Comparison of ENCODE assay signal across 21 cellular contexts in genomic region chr2:165610591-165611029, GRCh38.
A peak's percentile ranks its signal among the peaks of the same experiment; 100 is the strongest.
DNase-seq lines count a peak whose midpoint lies in the region; ATAC-seq, FAIRE-seq and TF ChIP-seq lines count a peak whose summit lies in the region.
"Had no signal": no experiment of that assay in that cellular context is flagged by ENCODE, and none has a peak within 500 bp of the region (broad histone marks: within the 10 kb centered on the region; RNA-seq: fewer than 3 reads in every experiment).

No MANE protein-coding gene starts in this region.

- no peak overlapping the region for H3K27ac Mint-ChIP-seq in Caco-2 (ENCODE audit: unreplicated experiment)
- H3K27ac Mint-ChIP-seq in activated CD8-positive, alpha-beta T cell treated with anti-CD3 and anti-CD28 coated beads, Interleukin-2, amount 10 ng/mL, durations not matched to agents 7 days and 5 days: no peak overlapping the region
- H3K27ac Mint-ChIP-seq: dendritic cell treated with granulocyte-macrophage colony-stimulating factor and Interleukin-4, amounts not matched to agents 40 ng/mL and 50 ng/mL, for 4 days; stimulated activated memory B cell treated with anti-CD40 and anti-IgM and Interleukin-4, amounts not matched to agents 10 μg/mL and 1 μg/mL and 100 μg/mL, for 72 hours had no signal

- H3K4me1 Mint-ChIP-seq in Caco-2 (ENCODE audit: low read depth, unreplicated experiment): no peaks in the 10 kb centered on the region
- H3K4me1 Mint-ChIP-seq in activated CD8-positive, alpha-beta T cell treated with anti-CD3 and anti-CD28 coated beads, Interleukin-2, amount 10 ng/mL, durations not matched to agents 7 days and 5 days (ENCODE audit: low read depth): peaks cover 5% of the 10 kb centered on the region

- H3K36me3 ChIP-seq in BLaER1 treated with 17β-estradiol and CSF1 and Interleukin-3, amounts not matched to agents 10 nM and 100 nM: no peaks in the 10 kb centered on the region
- no peaks in the 10 kb centered on the region for H3K36me3 ChIP-seq in GM12878 (ENCODE audit: control insufficient read depth in 2 of 2, insufficient read depth in 2 of 2, low read length in 1 of 2)
- H3K36me3 ChIP-seq in Caco-2 (ENCODE audit: control insufficient read depth, insufficient read depth, low read length): no peaks in the 10 kb centered on the region
- H3K36me3 ChIP-seq: heart right ventricle, ovary, transverse colon had no signal

- no peaks in the 10 kb centered on the region for H3K27me3 Mint-ChIP-seq in Caco-2 (ENCODE audit: insufficient read depth, unreplicated experiment)
- H3K27me3 Mint-ChIP-seq in activated CD8-positive, alpha-beta T cell treated with anti-CD3 and anti-CD28 coated beads, Interleukin-2, amount 10 ng/mL, durations not matched to agents 7 days and 5 days (ENCODE audit: low read depth): peaks cover 2% of the 10 kb centered on the region
- H3K27me3 Mint-ChIP-seq: brain; dendritic cell treated with granulocyte-macrophage colony-stimulating factor and Interleukin-4, amounts not matched to agents 40 ng/mL and 50 ng/mL, for 4 days had no signal

- SMC1A ChIA-PET in GM12878 (lab: Charles Lee; ENCODE audit: uncharacterized antibody, unreplicated experiment): interaction anchor here (0.8 to 3.1 kb wide), 11 partner anchors 9 to 210 kb away, joined by 3 to 22 read pairs (median 3); no protein-coding TSS in a partner anchor

- intact Hi-C loops in GM12878 (cut with micrococcal nuclease; ENCODE audit: unreplicated experiment): no loop called here
- intact Hi-C loops in Caco-2 (cut with micrococcal nuclease; ENCODE audit: unreplicated experiment): no loop called here

- in situ Hi-C loops in GM12878 (cut with MboI): no loop called here

- H3K27me3 ChIP-seq in BLaER1 treated with 17β-estradiol and CSF1 and Interleukin-3, amounts not matched to agents 10 nM and 100 nM: no peaks in the 10 kb centered on the region
- no peaks in the 10 kb centered on the region for H3K27me3 ChIP-seq in GM12878 (replicated peaks in 1 of 2; ENCODE audit: control insufficient read depth in 2 of 2, insufficient read depth in 2 of 2, low read length in 1 of 2)
- H3K27me3 ChIP-seq in Caco-2 (replicated peaks; ENCODE audit: control insufficient read depth, insufficient read depth, low read length): no peaks in the 10 kb centered on the region
- H3K27me3 ChIP-seq: heart right ventricle, ovary, transverse colon had no signal

- peak overlapping the region in 2 of 11 experiments; percentile 13 to 46; a peak in 4 of 22 replicates for H3K27ac ChIP-seq in BLaER1 treated with 17β-estradiol and CSF1 and Interleukin-3, amounts not matched to agents 10 nM and 100 nM
- no peak overlapping the region for H3K27ac ChIP-seq in GM12878 (ENCODE audit: control insufficient read depth, insufficient read depth)
- H3K27ac ChIP-seq: heart right ventricle, KMS-11, ovary, skin epidermis, transverse colon had no signal

- peak overlapping the region; percentile 63 to 86 (median 73) for H3K4me2 ChIP-seq in BLaER1 treated with 17β-estradiol and CSF1 and Interleukin-3, amounts not matched to agents 10 nM and 100 nM
- no peak overlapping the region for H3K4me2 ChIP-seq in GM12878 (ENCODE audit: control insufficient read depth, insufficient read depth)
- H3K4me2 ChIP-seq: KMS-11 had no signal

- no peak overlapping the region for H3K4me3 Mint-ChIP-seq in Caco-2 (ENCODE audit: unreplicated experiment)
- H3K4me3 Mint-ChIP-seq in activated CD8-positive, alpha-beta T cell treated with anti-CD3 and anti-CD28 coated beads, Interleukin-2, amount 10 ng/mL, durations not matched to agents 7 days and 5 days: no peak overlapping the region
- H3K4me3 Mint-ChIP-seq: dendritic cell treated with granulocyte-macrophage colony-stimulating factor and Interleukin-4, amounts not matched to agents 40 ng/mL and 50 ng/mL, for 4 days; stimulated activated memory B cell treated with anti-CD40 and anti-IgM and Interleukin-4, amounts not matched to agents 10 μg/mL and 1 μg/mL and 100 μg/mL, for 72 hours had no signal

- ATAC-seq in GM21528 (IDR thresholded peaks at IDR 0.05; ENCODE audit: low FRiP score, unreplicated experiment): peak; percentile 54
- peak; percentile 86 for ATAC-seq in GM12878
- no peak for ATAC-seq in activated CD8-positive, alpha-beta T cell treated with anti-CD3 and anti-CD28 coated beads, Interleukin-2, amount 10 ng/mL, durations not matched to agents 7 days and 5 days
- no peak for ATAC-seq in HG03045 (IDR thresholded peaks at IDR 0.05; ENCODE audit: unreplicated experiment)
- ATAC-seq: esophagus mucosa; heart right ventricle; stimulated activated memory B cell treated with anti-CD40 and anti-IgM and Interleukin-4, amounts not matched to agents 10 μg/mL and 1 μg/mL and 100 μg/mL, for 72 hours had no signal

- no peaks in the 10 kb centered on the region for H3K9me3 Mint-ChIP-seq in Caco-2 (ENCODE audit: unreplicated experiment)
- no peaks in the 10 kb centered on the region for H3K9me3 Mint-ChIP-seq in activated CD8-positive, alpha-beta T cell treated with anti-CD3 and anti-CD28 coated beads, Interleukin-2, amount 10 ng/mL, durations not matched to agents 7 days and 5 days (ENCODE audit: insufficient read depth)
- H3K9me3 Mint-ChIP-seq: dendritic cell treated with granulocyte-macrophage colony-stimulating factor and Interleukin-4, amounts not matched to agents 40 ng/mL and 50 ng/mL, for 4 days; stimulated activated memory B cell treated with anti-CD40 and anti-IgM and Interleukin-4, amounts not matched to agents 10 μg/mL and 1 μg/mL and 100 μg/mL, for 72 hours had no signal

- peaks cover 0 to 12% (median 1%) of the 10 kb centered on the region in 11 experiments; a peak in 8 of 22 replicates for H3K9me3 ChIP-seq in BLaER1 treated with 17β-estradiol and CSF1 and Interleukin-3, amounts not matched to agents 10 nM and 100 nM (replicated peaks in 1 of 11)
- no peaks in the 10 kb centered on the region for H3K9me3 ChIP-seq in GM12878 (replicated peaks; ENCODE audit: control insufficient read depth, insufficient read depth, low read length)
- H3K9me3 ChIP-seq in Caco-2: no peaks in the 10 kb centered on the region
- H3K9me3 ChIP-seq: ovary, transverse colon had no signal

- BruUV-seq in GM12878 (replicated peaks; lab: Mats Ljungman, UMichigan): no TSS peak
- no TSS peak for BruUV-seq in Caco-2 (replicated peaks; lab: Mats Ljungman, UMichigan)

- no peaks in the 10 kb centered on the region for H3K36me3 Mint-ChIP-seq in Caco-2 (ENCODE audit: insufficient read depth, unreplicated experiment)
- no peaks in the 10 kb centered on the region for H3K36me3 Mint-ChIP-seq in activated CD8-positive, alpha-beta T cell treated with anti-CD3 and anti-CD28 coated beads, Interleukin-2, amount 10 ng/mL, durations not matched to agents 7 days and 5 days (ENCODE audit: low read depth)
- H3K36me3 Mint-ChIP-seq: stimulated activated memory B cell treated with anti-CD40 and anti-IgM and Interleukin-4, amounts not matched to agents 10 μg/mL and 1 μg/mL and 100 μg/mL, for 72 hours had no signal

- H3K4me3 ChIP-seq in BLaER1 treated with 17β-estradiol and CSF1 and Interleukin-3, amounts not matched to agents 10 nM and 100 nM: peak overlapping the region in 4 of 10 experiments; percentile 3 to 33 (median 20); a peak in 4 of 20 replicates
- H3K4me3 ChIP-seq in GM12878 (no peak overlapping the region), Caco-2 (ENCODE audit: low read depth, low read length) (no peak overlapping the region)
- H3K4me3 ChIP-seq: heart right ventricle, ovary, skin epidermis, transverse colon had no signal

- WGBS in GM12878 (ENCODE audit: insufficient coverage, insufficient replicate concordance, low lambda C conversion rate, missing lambda C conversion rate): 0% methylated on average over 6 of the region's 6 CpGs

- POLR2A ChIA-PET in GM12878 (lab: Charles Lee): interaction anchor here (0.6 to 2.6 kb wide), 5 partner anchors 8 to 50 kb away, joined by 3 to 16 read pairs (median 4); no protein-coding TSS in a partner anchor
- POLR2A ChIA-PET in Caco-2 (lab: Charles Lee): no interaction called here
- POLR2A ChIA-PET in activated CD8-positive, alpha-beta T cell treated with anti-CD3 and anti-CD28 coated beads, Interleukin-2, amount 10 ng/mL, durations not matched to agents 7 days and 5 days (lab: Charles Lee): no interaction called here

- no peaks in the 10 kb centered on the region for H3K79me2 ChIP-seq in GM12878 (ENCODE audit: control insufficient read depth, insufficient read depth, low read length)

- no peak overlapping the region for H2AFZ ChIP-seq in GM12878 (ENCODE audit: control insufficient read depth, low read depth, low read length)

- FAIRE-seq in GM12878 (lab: Jason Lieb, UNC): no peak

- TF ChIP-seq CTCF in GM12878 (IDR thresholded peaks at IDR 0.05 in 2 of 3, conservative IDR thresholded peaks at IDR 0.05 in 1 of 3; ENCODE audit: control insufficient read depth in 2 of 3, extremely low read depth in 1 of 3, insufficient read depth in 1 of 3, low read depth in 3 of 3, low read length in 3 of 3) (no peak), Caco-2 (IDR thresholded peaks at IDR 0.05; ENCODE audit: insufficient read depth in 1 of 2, low read depth in 1 of 2, low read length in 1 of 2, severe bottlenecking in 1 of 2, unreplicated experiment in 1 of 2) (no peak)

- TF ChIP-seq EP300 in GM12878 (IDR thresholded peaks at IDR 0.05; ENCODE audit: borderline replicate concordance in 1 of 2, control insufficient read depth in 1 of 2, low read depth in 2 of 2, low read length in 2 of 2): no peak

- peak; percentile 97 for DNase-seq in NCI-H187 treated with DMSO at 0.1 percent for 48 hours (lab: John Stamatoyannopoulos, UW)
- no peak for DNase-seq in GM12878 (ENCODE audit: low read depth, low spot score)
- DNase-seq in Caco-2: no peak
- DNase-seq in activated CD8-positive, alpha-beta T cell treated with anti-CD3 and anti-CD28 coated beads, Interleukin-2, amount 10 ng/mL, durations not matched to agents 7 days and 5 days: no peak
- DNase-seq in amniotic stem cell (lab: John Stamatoyannopoulos, UW): no peak
- DNase-seq: activated CD4-positive, CD25-positive, alpha-beta regulatory T cell; activated naive CD4-positive, alpha-beta T cell treated with anti-CD3 and anti-CD28 coated beads, Interleukin-2, amount 50 U/mL, for 16 hours; HCEC 1CT; heart right ventricle; NCI-H1930; ovary; transverse colon had no signal

- H3K9ac ChIP-seq in BLaER1 treated with 17β-estradiol and CSF1 and Interleukin-3, amounts not matched to agents 10 nM and 100 nM: no peak overlapping the region; a peak in 1 of 22 replicates
- H3K9ac ChIP-seq in GM12878 (ENCODE audit: control insufficient read depth, insufficient read depth, low read length): no peak overlapping the region
- H3K9ac ChIP-seq: KMS-11 had no signal

- H3K4me1 ChIP-seq in BLaER1 treated with 17β-estradiol and CSF1 and Interleukin-3, amounts not matched to agents 10 nM and 100 nM: peaks cover 16 to 40% (median 26%) of the 10 kb centered on the region in 10 experiments
- H3K4me1 ChIP-seq in GM12878 (ENCODE audit: control insufficient read depth, insufficient read depth, low read length) (no peaks in the 10 kb centered on the region), Caco-2 (no peaks in the 10 kb centered on the region)
- H3K4me1 ChIP-seq: heart right ventricle, transverse colon had no signal

- no peak for TF ChIP-seq RAD21 in GM12878 (IDR thresholded peaks at IDR 0.05; ENCODE audit: insufficient read depth, low read depth, low read length)

- RAD21 ChIA-PET in GM12878 (lab: Charles Lee; ENCODE audit: unreplicated experiment): interaction anchor here (0.7 to 1.8 kb wide), 7 partner anchors 8 to 39 kb away, joined by 3 to 5 read pairs (median 3); no protein-coding TSS in a partner anchor

- TF ChIP-seq POLR2A in GM12878 (IDR thresholded peaks at IDR 0.05; ENCODE audit: low read depth, low read length): no peak

- CTCF ChIA-PET in GM12878 (lab: Yijun Ruan, JAX) (interaction anchor here (0.8 to 2.3 kb wide), 5 partner anchors 9 to 87 kb away, joined by 4 to 9 read pairs (median 4); no protein-coding TSS in a partner anchor), Caco-2 (lab: Charles Lee) (no interaction called here)
- CTCF ChIA-PET in activated CD8-positive, alpha-beta T cell treated with anti-CD3 and anti-CD28 coated beads, Interleukin-2, amount 10 ng/mL, durations not matched to agents 7 days and 5 days (lab: Charles Lee): no interaction called here

- H4K20me1 ChIP-seq in BLaER1 treated with 17β-estradiol and CSF1 and Interleukin-3, amounts not matched to agents 10 nM and 100 nM: no peaks in the 10 kb centered on the region
- H4K20me1 ChIP-seq in GM12878 (ENCODE audit: control insufficient read depth, insufficient read depth): no peaks in the 10 kb centered on the region

Comparison
In these comparisons a context has a peak if more than half of its experiments do, and no peak if none do; other contexts are left out.
1. ATAC-seq: peak in GM21528 (single experiment) and GM12878 (single experiment); none in activated CD8-positive, alpha-beta T cell treated with anti-CD3 and anti-CD28 coated beads, Interleukin-2, amount 10 ng/mL, durations not matched to agents 7 days and 5 days (single experiment) and HG03045 (single experiment).